In the genomic region with DNA sequence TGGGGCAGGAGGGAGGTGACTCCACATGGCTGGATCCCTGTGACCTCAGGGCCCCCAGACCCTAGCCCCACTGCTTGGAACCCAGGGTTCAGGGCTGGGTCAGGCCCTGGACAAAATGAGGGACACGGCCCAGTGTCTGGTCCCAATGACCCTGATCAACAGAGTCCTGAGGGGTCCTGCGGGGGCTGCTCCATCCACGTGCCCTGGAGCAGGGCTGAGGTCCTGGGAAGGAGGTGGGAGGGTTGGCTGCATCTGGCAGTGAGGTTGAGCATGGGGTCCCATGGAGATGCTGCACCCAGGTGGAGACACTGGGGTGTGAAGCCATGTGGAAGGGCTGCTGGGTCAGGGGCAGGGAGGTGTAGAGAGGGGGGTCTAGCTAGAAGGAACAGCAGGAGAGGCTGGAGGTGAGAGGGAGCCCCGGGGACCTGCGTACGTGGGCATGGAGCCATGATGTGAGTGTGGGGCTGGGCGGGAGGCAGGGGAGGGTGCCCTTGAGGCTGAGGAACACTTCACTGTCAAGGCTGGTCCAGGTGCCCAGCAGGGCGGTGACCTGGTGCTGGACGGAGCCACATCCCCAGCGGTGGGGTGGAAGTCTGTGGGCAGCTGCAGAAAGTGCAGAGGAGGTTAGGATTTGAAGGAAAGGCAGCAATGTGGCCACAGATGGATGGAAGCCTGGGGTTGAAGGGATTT, we compare ENCODE assay signal across 31 cellular contexts. TPM values are rescaled to one million over a fixed set of nuclear protein-coding genes. Genes with fewer than 3 reads are reported as not detected.
DNase-seq lines count a peak whose midpoint lies in the region; ATAC-seq and TF ChIP-seq lines count a peak whose summit lies in the region.
"Had no signal": no experiment of that assay in that cellular context is flagged by ENCODE, and none has a peak within 500 bp of the region (broad histone marks: within the 10 kb centered on the region; RNA-seq: fewer than 3 reads in every experiment).

No MANE protein-coding gene starts in this region.

- H3K27me3 Mint-ChIP-seq in T-helper 17 cell = no peaks in the 10 kb centered on the region
- H3K27me3 Mint-ChIP-seq: effector memory CD8-positive, alpha-beta T cell; natural killer cell treated with Interleukin-12 subunit alpha and Interleukin-12 subunit beta and Interleukin-15 and Interleukin-18, amount 100 ng/mL, for 72 hours; stimulated activated naive CD8-positive, alpha-beta T cell treated with anti-CD3 and anti-CD28 coated beads, Interleukin-15, Interleukin-2, amounts not matched to agents 100 ng/mL and 50 ng/mL, for 24 hours had no signal

- peak overlapping the region; percentile 80 for H3K4me3 Mint-ChIP-seq in T-helper 17 cell
- H3K4me3 Mint-ChIP-seq: activated CD8-positive, alpha-beta T cell treated with anti-CD3 and anti-CD28 coated beads, Interleukin-2, amount 10 ng/mL, durations not matched to agents 7 days and 5 days; CD4-positive, CD25-positive, alpha-beta regulatory T cell; natural killer cell treated with Interleukin-12 subunit alpha and Interleukin-12 subunit beta and Interleukin-15 and Interleukin-18, amount 100 ng/mL, for 72 hours; stimulated activated naive CD8-positive, alpha-beta T cell treated with anti-CD3 and anti-CD28 coated beads, Interleukin-15, Interleukin-2, amounts not matched to agents 100 ng/mL and 50 ng/mL, for 24 hours had no signal

- no peak overlapping the region for H3K4me3 ChIP-seq in osteoblast (ENCODE audit: insufficient read depth, low read length)
- H3K4me3 ChIP-seq: A549, ovary, PC-9, skin epidermis, thoracic aorta had no signal

- no peak for ATAC-seq in T-helper 17 cell
- ATAC-seq in HG02840 (IDR thresholded peaks at IDR 0.05; ENCODE audit: low FRiP score, unreplicated experiment) = no peak
- ATAC-seq: SK-N-SH treated with all-trans-retinoic acid at 6 μM for 48 hours had no signal

- TF ChIP-seq CTCF in osteoblast (IDR thresholded peaks at IDR 0.05; ENCODE audit: extremely low read depth, low read depth, low read length) = no peak

- H3K4me1 Mint-ChIP-seq in T-helper 17 cell = peaks cover 22% of the 10 kb centered on the region
- H3K4me1 Mint-ChIP-seq: CD4-positive, CD25-positive, alpha-beta regulatory T cell had no signal

- H3K27me3 ChIP-seq in osteoblast (ENCODE audit: insufficient read depth, low read length) = no peaks in the 10 kb centered on the region
- H3K27me3 ChIP-seq: ovary had no signal

- H3K9me3 ChIP-seq in T-helper 17 cell (ENCODE audit: control insufficient read depth, low read length, poor library complexity, severe bottlenecking) (no peaks in the 10 kb centered on the region), osteoblast (ENCODE audit: low read depth, low read length) (no peaks in the 10 kb centered on the region)
- H3K9me3 ChIP-seq: ovary had no signal

- no peak overlapping the region for H3K4me2 ChIP-seq in osteoblast (ENCODE audit: insufficient read depth, low read length)
- H3K4me2 ChIP-seq: A549, PC-9 had no signal

- no peaks in the 10 kb centered on the region for H4K20me1 ChIP-seq in osteoblast (ENCODE audit: insufficient read depth, low read length)

- no peak overlapping the region for H2AFZ ChIP-seq in osteoblast (ENCODE audit: low read length)
- H2AFZ ChIP-seq: PC-9 had no signal

- H3K36me3 ChIP-seq in osteoblast (ENCODE audit: insufficient read depth, low read length) = no peaks in the 10 kb centered on the region
- H3K36me3 ChIP-seq: ovary, thoracic aorta had no signal

- no peaks in the 10 kb centered on the region for H3K79me2 ChIP-seq in osteoblast (ENCODE audit: insufficient read depth, low read length)

- no peak overlapping the region for H3K27ac ChIP-seq in osteoblast (ENCODE audit: low read depth, low read length)
- H3K27ac ChIP-seq: A549, ovary, PC-9, skin epidermis, thoracic aorta had no signal

- H3K36me3 Mint-ChIP-seq in T-helper 17 cell (ENCODE audit: low read depth) = peaks cover 3% of the 10 kb centered on the region

- no peak overlapping the region for H3K27ac Mint-ChIP-seq in T-helper 17 cell
- H3K27ac Mint-ChIP-seq: activated CD8-positive, alpha-beta T cell treated with anti-CD3 and anti-CD28 coated beads, Interleukin-2, amount 10 ng/mL, durations not matched to agents 7 days and 5 days; natural killer cell treated with Interleukin-12 subunit alpha and Interleukin-12 subunit beta and Interleukin-15 and Interleukin-18, amount 100 ng/mL, for 72 hours; stimulated activated naive CD8-positive, alpha-beta T cell treated with anti-CD3 and anti-CD28 coated beads, Interleukin-15, Interleukin-2, amounts not matched to agents 100 ng/mL and 50 ng/mL, for 24 hours had no signal

- DNase-seq in activated effector memory CD4-positive, alpha-beta T cell treated with anti-CD3 and anti-CD28 coated beads, Interleukin-2, amount 50 U/mL, for 16 hours = peak; percentile 46
- no peak for DNase-seq in activated effector memory CD4-positive, alpha-beta T cell treated with Interleukin-2 at 50 U/mL for 16 hours
- DNase-seq in D341Med (ENCODE audit: low spot score) = peak; percentile 4
- DNase-seq in T-helper 17 cell = no peak
- DNase-seq in osteoblast (ENCODE audit: insufficient read length, low spot score, missing footprints) = peak; percentile 60
- no peak for DNase-seq in NCI-H1930 (lab: John Stamatoyannopoulos, UW)
- DNase-seq in NOMO-1 treated with dmso at 0.1 percent for 144 hours (lab: John Stamatoyannopoulos, UW; ENCODE audit: unreplicated experiment) = no peak
- DNase-seq: activated CD4-positive, CD25-positive, alpha-beta regulatory T cell treated with anti-CD3 and anti-CD28 coated beads, Interleukin-2, amount 50 U/mL, for 72 hours; activated CD8-positive, alpha-beta T cell treated with anti-CD3 and anti-CD28 coated beads, Interleukin-2, amount 10 ng/mL, durations not matched to agents 7 days and 5 days; activated gamma-delta T cell treated with Interleukin-2 at 50 U/mL for 16 hours; AML-193; CD4-positive, CD25-positive, alpha-beta regulatory T cell; glutamatergic neuron; GOT3; IMR-90; islet precursor cell; NCI-H1105 treated with DMSO at 0.1 percent for 48 hours; NCI-H2029; NCI-H524; ovary; PC-9 had no signal

- no peaks in the 10 kb centered on the region for H3K4me1 ChIP-seq in osteoblast (ENCODE audit: insufficient read depth, low read length)
- H3K4me1 ChIP-seq: A549 had no signal

RNA-seq across cellular contexts. Expression of a gene that starts 0.6 kb away (rescaled TPM):
- 10 to 100 TPM; 20.6 to 38.6 TPM for total RNA-seq in T-helper 17 cell
- 5.1 and 5.6 TPM in 2 replicates for total RNA-seq in osteoblast

RNA-seq across cellular contexts. Expression of a gene that starts 29.9 kb away (rescaled TPM):
- total RNA-seq in T-helper 17 cell (not detected), osteoblast (under 0.01 TPM in 2 replicates)
- total RNA-seq: activated CD8-positive, alpha-beta T cell treated with anti-CD3 and anti-CD28 coated beads, Interleukin-2, amount 10 ng/mL, durations not matched to agents 7 days and 5 days; CD4-positive, CD25-positive, alpha-beta regulatory T cell; liver; M059J; natural killer cell treated with Interleukin-12 subunit alpha and Interleukin-12 subunit beta and Interleukin-15 and Interleukin-18, amount 100 ng/mL, for 72 hours; PC-9; thoracic aorta had no signal

Comparison
In these comparisons a context has a peak if more than half of its experiments do, and no peak if none do; other contexts are left out.
1. DNase-seq: peak in activated effector memory CD4-positive, alpha-beta T cell treated with anti-CD3 and anti-CD28 coated beads, Interleukin-2, amount 50 U/mL, for 16 hours (single experiment), D341Med (single experiment) and osteoblast (single experiment); none in activated effector memory CD4-positive, alpha-beta T cell treated with Interleukin-2 at 50 U/mL for 16 hours (single experiment), T-helper 17 cell (0 of 3), NCI-H1930 (0 of 2) and NOMO-1 treated with dmso at 0.1 percent for 144 hours (single experiment).